In genomic region chr9:131623655-131624330, GRCh38 we compare ENCODE assay signal across 20 cellular contexts.
DNase-seq lines count a peak whose midpoint lies in the region; ATAC-seq, FAIRE-seq and TF ChIP-seq lines count a peak whose summit lies in the region.
"Had no signal": no experiment of that assay in that cellular context is flagged by ENCODE, and none has a peak within 500 bp of the region (broad histone marks: within the 10 kb centered on the region; RNA-seq: fewer than 3 reads in every experiment).

No MANE protein-coding gene starts in this region.

- H3K27ac ChIP-seq in astrocyte (ENCODE audit: low read depth, low read length) (no peak overlapping the region), pancreas (peak overlapping the region in 3 of 4 donors; percentile 34 to 96 (median 69)), left lung (peak overlapping the region in 1 of 2 donors; percentile 67)
- H3K27ac ChIP-seq: cardiac muscle cell, thoracic aorta had no signal

- H3K4me1 Mint-ChIP-seq in activated T-cell treated with anti-CD3 and anti-CD28 coated beads, Interleukin-2, amount 50 U/mL, for 72 hours (ENCODE audit: low read depth): peaks cover 26% of the 10 kb centered on the region
- H3K4me1 Mint-ChIP-seq in IgD-negative memory B cell (peaks cover 33 to 36% (median 34%) of the 10 kb centered on the region in 3 donors), astrocyte (ENCODE audit: low read depth, unreplicated experiment) (peaks cover 12% of the 10 kb centered on the region)

- H3K4me3 ChIP-seq in astrocyte (ENCODE audit: insufficient read depth, low read depth, low read length) (no peak overlapping the region), pancreas (no peak overlapping the region), left lung (no peak overlapping the region)
- H3K4me3 ChIP-seq: cardiac muscle cell, esophagus muscularis mucosa, K562, right atrium auricular region, thoracic aorta had no signal

- H4K20me1 ChIP-seq in astrocyte (ENCODE audit: insufficient read depth, low read length): peaks cover 3% of the 10 kb centered on the region

- H3K27me3 ChIP-seq in astrocyte (ENCODE audit: insufficient read depth, low read length) (no peaks in the 10 kb centered on the region), pancreas (no peaks in the 10 kb centered on the region), left lung (no peaks in the 10 kb centered on the region)
- H3K27me3 ChIP-seq: cardiac muscle cell, esophagus muscularis mucosa, right atrium auricular region had no signal

- DNase-seq in activated T-cell treated with anti-CD3 and anti-CD28 coated beads, Interleukin-2, amount 50 U/mL, for 72 hours: no peak
- DNase-seq in activated T-cell treated with anti-CD3 and anti-CD28 coated beads, Interleukin-2, amount 50 U/mL, for 1 hour: no peak
- DNase-seq in astrocyte (ENCODE audit: low read depth) (no peak), pancreas (peak in 1 of 6 donors; percentile 53), HuH-7 (ENCODE audit: low spot score) (no peak), left lung (no peak)
- DNase-seq: ACHN; activated naive CD8-positive, alpha-beta T cell treated with anti-CD3 and anti-CD28 coated beads, Interleukin-2, amount 50 U/mL, for 24 hours; CD4-positive, CD25-positive, alpha-beta regulatory T cell; NCI-H1092 treated with DMSO at 0.1 percent for 48 hours; RPMI8226 had no signal

- H3K4me1 ChIP-seq in astrocyte (ENCODE audit: insufficient read depth, low read length): peaks cover 29% of the 10 kb centered on the region
- H3K4me1 ChIP-seq in pancreas: peaks cover 20 to 28% (median 28%) of the 10 kb centered on the region in 3 donors
- peaks cover 0 to 79% of the 10 kb centered on the region in 2 donors for H3K4me1 ChIP-seq in left lung

- H3K79me2 ChIP-seq in astrocyte (ENCODE audit: insufficient read depth, low read length): no peaks in the 10 kb centered on the region

- no peaks in the 10 kb centered on the region for H3K27me3 Mint-ChIP-seq in activated T-cell treated with anti-CD3 and anti-CD28 coated beads, Interleukin-2, amount 50 U/mL, for 72 hours (ENCODE audit: low read depth)
- H3K27me3 Mint-ChIP-seq in IgD-negative memory B cell: no peaks in the 10 kb centered on the region
- H3K27me3 Mint-ChIP-seq in astrocyte (ENCODE audit: low read depth, unreplicated experiment): no peaks in the 10 kb centered on the region
- H3K27me3 Mint-ChIP-seq: activated naive CD8-positive, alpha-beta T cell treated with anti-CD3 and anti-CD28 coated beads, Interleukin-2, amount 50 U/mL, for 24 hours; CD4-positive, CD25-positive, alpha-beta regulatory T cell had no signal

- H3K9ac ChIP-seq in astrocyte (ENCODE audit: low read length): no peak overlapping the region

- no peak for TF ChIP-seq CTCF in astrocyte (IDR thresholded peaks at IDR 0.05; ENCODE audit: insufficient read depth, low read depth, low read length)
- TF ChIP-seq CTCF in pancreas (IDR thresholded peaks at IDR 0.05): no peak
- no peak for TF ChIP-seq CTCF in left lung (IDR thresholded peaks at IDR 0.05)

- 94% methylated on average over 14 of the region's 14 CpGs for WGBS in pancreas, 2 donors

- no peak for ATAC-seq in activated T-cell treated with anti-CD3 and anti-CD28 coated beads, Interleukin-2, amount 50 U/mL, for 72 hours (replicated peaks in 1 of 2)
- ATAC-seq in pancreas (no peak), HG02610 (IDR thresholded peaks at IDR 0.05; ENCODE audit: unreplicated experiment) (no peak), left lung (no peak)
- ATAC-seq: activated naive CD8-positive, alpha-beta T cell treated with anti-CD3 and anti-CD28 coated beads, Interleukin-2, amount 50 U/mL, for 24 hours; HCT116; K562; WTC11 had no signal

- H3K9me3 ChIP-seq in astrocyte (ENCODE audit: insufficient read depth, low read depth, low read length): no peaks in the 10 kb centered on the region
- no peaks in the 10 kb centered on the region for H3K9me3 ChIP-seq in pancreas
- H3K9me3 ChIP-seq in left lung: no peaks in the 10 kb centered on the region
- H3K9me3 ChIP-seq: esophagus muscularis mucosa, right atrium auricular region, thoracic aorta had no signal

- H2AFZ ChIP-seq in astrocyte (ENCODE audit: low read depth, low read length): no peak overlapping the region

- FAIRE-seq in astrocyte (lab: Jason Lieb, UNC): no peak
- no peak for FAIRE-seq in pancreas (lab: Jason Lieb, UNC)
- FAIRE-seq: K562 had no signal

- H3K9me3 Mint-ChIP-seq in activated T-cell treated with anti-CD3 and anti-CD28 coated beads, Interleukin-2, amount 50 U/mL, for 72 hours: no peaks in the 10 kb centered on the region
- H3K9me3 Mint-ChIP-seq in IgD-negative memory B cell (no peaks in the 10 kb centered on the region), astrocyte (ENCODE audit: unreplicated experiment) (no peaks in the 10 kb centered on the region)
- H3K9me3 Mint-ChIP-seq: activated naive CD8-positive, alpha-beta T cell treated with anti-CD3 and anti-CD28 coated beads, Interleukin-2, amount 50 U/mL, for 24 hours; CD4-positive, CD25-positive, alpha-beta regulatory T cell; WTC11 had no signal

- intact Hi-C loops in pancreas (cut with DNase I): no loop called here
- intact Hi-C loops in left lung (cut with DNase I): no loop called here

- H3K4me3 Mint-ChIP-seq in activated T-cell treated with anti-CD3 and anti-CD28 coated beads, Interleukin-2, amount 50 U/mL, for 72 hours: no peak overlapping the region
- peak overlapping the region in 1 of 4 donors; percentile 87 for H3K4me3 Mint-ChIP-seq in IgD-negative memory B cell
- H3K4me3 Mint-ChIP-seq in astrocyte (ENCODE audit: unreplicated experiment): no peak overlapping the region
- H3K4me3 Mint-ChIP-seq: activated naive CD8-positive, alpha-beta T cell treated with anti-CD3 and anti-CD28 coated beads, Interleukin-2, amount 50 U/mL, for 24 hours; CD4-positive, CD25-positive, alpha-beta regulatory T cell; WTC11 had no signal

- peaks cover 1 to 32% of the 10 kb centered on the region in 2 donors for H3K36me3 Mint-ChIP-seq in activated T-cell treated with anti-CD3 and anti-CD28 coated beads, Interleukin-2, amount 50 U/mL, for 72 hours (ENCODE audit: insufficient read depth in 2 of 2)
- H3K36me3 Mint-ChIP-seq in IgD-negative memory B cell (peaks cover 20% of the 10 kb centered on the region), astrocyte (ENCODE audit: low read depth, unreplicated experiment) (peaks cover 47% of the 10 kb centered on the region)

- no peak overlapping the region for H3K4me2 ChIP-seq in astrocyte (ENCODE audit: low read length)

- H3K36me3 ChIP-seq in astrocyte (ENCODE audit: insufficient read depth, low read length): peaks cover 9% of the 10 kb centered on the region
- H3K36me3 ChIP-seq in pancreas: peaks cover 0 to 35% (median 6%) of the 10 kb centered on the region in 3 donors
- H3K36me3 ChIP-seq in left lung: peaks cover 0 to 94% of the 10 kb centered on the region in 2 donors

- peak overlapping the region; percentile 29 for H3K27ac Mint-ChIP-seq in activated T-cell treated with anti-CD3 and anti-CD28 coated beads, Interleukin-2, amount 50 U/mL, for 72 hours
- peak overlapping the region; percentile 67 to 100 (median 99) for H3K27ac Mint-ChIP-seq in IgD-negative memory B cell
- peak overlapping the region; percentile 4 for H3K27ac Mint-ChIP-seq in astrocyte (ENCODE audit: unreplicated experiment)
- H3K27ac Mint-ChIP-seq: activated naive CD8-positive, alpha-beta T cell treated with anti-CD3 and anti-CD28 coated beads, Interleukin-2, amount 50 U/mL, for 24 hours; WTC11 had no signal

Comparison
In these comparisons a context has a peak if more than half of its experiments do, and no peak if none do; other contexts are left out.
1. H3K27ac Mint-ChIP-seq: peak in every context shown above with its lines; median percentile 99 in IgD-negative memory B cell; 29 in activated T-cell treated with anti-CD3 and anti-CD28 coated beads, Interleukin-2, amount 50 U/mL, for 72 hours; 4 in astrocyte.